ENCODE assay signal across 8 cellular contexts in genomic region chr15:81870385-81871106, GRCh38.
DNase-seq lines count a peak whose midpoint lies in the region; TF ChIP-seq lines count a peak whose summit lies in the region.
"Not testable (repeated sequence)": the region's sequence is repeated elsewhere in the genome, so short reads cannot be mapped to it uniquely, and the experiment has no call there.

No MANE protein-coding gene starts in this region.

- H3K27me3 ChIP-seq in NT2/D1 (ENCODE audit: insufficient read depth, insufficient read length); iPS-15b (ENCODE audit: control insufficient read depth, insufficient read depth, low read length): not testable (repeated sequence)

- H3K4me1 ChIP-seq in NT2/D1 (ENCODE audit: insufficient read depth, insufficient read length); iPS-15b (ENCODE audit: control insufficient read depth, insufficient read depth, low read length): not testable (repeated sequence)

- H3K9me3 ChIP-seq in NT2/D1 (ENCODE audit: insufficient read depth, low read length) = peaks cover 11% of the 10 kb centered on the region; the same call in 1 of the 2 replicates
- not testable (repeated sequence) for H3K9me3 ChIP-seq in iPS-15b (ENCODE audit: control insufficient read depth, insufficient read depth, low read length)

- peaks cover 13% of the 10 kb centered on the region for H3K36me3 ChIP-seq in NT2/D1 (ENCODE audit: insufficient read depth, insufficient read length, low read length)
- not testable (repeated sequence) for H3K36me3 ChIP-seq in iPS-15b (ENCODE audit: control insufficient read depth, insufficient read depth, low read length)

- H3K27ac Mint-ChIP-seq in brain (peak overlapping the region in 4 of 5 experiments; percentile 29 to 90 (median 60)), nephron (peak overlapping the region; percentile 77 to 87 (median 85)), progenitor cell of endocrine pancreas (peak overlapping the region; percentile 96)

- POLR2A ChIA-PET in HEK293T (lab: Yijun Ruan, JAX) = not testable (repeated sequence)

- not testable (repeated sequence) for TF ChIP-seq CTCF in 22Rv1 (IDR thresholded peaks at IDR 0.05); brain (conservative IDR thresholded peaks at IDR 0.05); fibroblast of villous mesenchyme (IDR thresholded peaks at IDR 0.05; ENCODE audit: insufficient read depth, low read depth, low read length); nephron (IDR thresholded peaks at IDR 0.05; ENCODE audit: unreplicated experiment in 3 of 3); progenitor cell of endocrine pancreas (IDR thresholded peaks at IDR 0.05; ENCODE audit: unreplicated experiment)

- H3K4me1 Mint-ChIP-seq in brain; nephron; progenitor cell of endocrine pancreas (ENCODE audit: low read depth): not testable (repeated sequence)

- H3K4me3 Mint-ChIP-seq in brain (peak overlapping the region; percentile 66 to 88 (median 69)), nephron (peak overlapping the region; percentile 66 to 87 (median 85)), progenitor cell of endocrine pancreas (ENCODE audit: low read depth) (peak overlapping the region; percentile 80)

- not testable (repeated sequence) for H3K27me3 Mint-ChIP-seq in brain; nephron (ENCODE audit: low read depth); progenitor cell of endocrine pancreas

- not testable (repeated sequence) for DNase-seq in HEK293T (ENCODE audit: extremely low spot score); NT2/D1 (ENCODE audit: low read depth, low spot score); fibroblast of villous mesenchyme (ENCODE audit: low read depth); progenitor cell of endocrine pancreas (ENCODE audit: low spot score, unreplicated experiment)

- H3K9me3 Mint-ChIP-seq in brain = peaks cover 4 to 13% (median 10%) of the 10 kb centered on the region in 5 experiments
- H3K9me3 Mint-ChIP-seq in nephron; progenitor cell of endocrine pancreas (ENCODE audit: low read depth): not testable (repeated sequence)

- peak overlapping the region; percentile 77 for H3K9ac ChIP-seq in NT2/D1 (ENCODE audit: insufficient read length, low read depth)
- H3K9ac ChIP-seq in iPS-15b (ENCODE audit: low read depth, low read length) = peak overlapping the region; percentile 66

- H3K4me3 ChIP-seq in NT2/D1 (ENCODE audit: insufficient read length, low read depth) (peak overlapping the region; percentile 54), fibroblast of villous mesenchyme (ENCODE audit: low read depth, low read length) (peak overlapping the region; percentile 50), iPS-15b (ENCODE audit: low read depth, low read length) (peak overlapping the region; percentile 67)

- H3K36me3 Mint-ChIP-seq in brain (peaks cover 11% of the 10 kb centered on the region), nephron (ENCODE audit: low read depth) (peaks cover 13% of the 10 kb centered on the region), progenitor cell of endocrine pancreas (ENCODE audit: insufficient read depth) (peaks cover 12% of the 10 kb centered on the region)

- CTCF ChIA-PET in HEK293T (lab: Yijun Ruan, JAX) = not testable (repeated sequence)

- peak overlapping the region; percentile 54 for H3K27ac ChIP-seq in 22Rv1

TF ChIP-seq in HEK293T, 16 proteins besides CTCF, POLR2A, EP300 and RAD21:
- TF ChIP-seq L3MBTL2 (conservative IDR thresholded peaks at IDR 0.05) = peak; percentile 37; the same call in 1 of the 2 replicates
TF ChIP-seq in HEK293T: peak in this region for 1; not testable (repeated sequence) for 15.
